13 cellular contexts compared by ENCODE assay signal in the genomic region with DNA sequence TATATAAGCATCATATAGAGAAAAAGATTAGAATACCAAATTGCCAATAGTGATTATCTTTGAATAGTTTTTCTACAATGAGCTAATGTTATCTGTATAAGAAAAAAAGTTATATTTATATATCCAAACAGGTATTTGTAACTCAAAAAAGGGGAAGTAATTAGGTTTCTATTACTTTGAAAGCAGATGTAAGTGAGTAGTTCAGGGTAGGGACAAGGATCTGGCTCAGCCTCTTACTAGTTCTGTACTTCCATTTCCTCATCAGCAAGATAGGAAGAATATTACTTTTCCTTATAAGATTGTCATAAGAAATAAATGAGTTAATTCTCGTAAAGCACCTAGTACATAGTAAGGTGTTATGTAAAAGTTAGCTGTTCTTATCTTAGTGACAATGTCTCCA. TPM values are rescaled to one million over a fixed set of nuclear protein-coding genes. Genes with fewer than 3 reads are reported as not detected.
DNase-seq lines count a peak whose midpoint lies in the region; ATAC-seq lines count a peak whose summit lies in the region.
"Had no signal": no experiment of that assay in that cellular context is flagged by ENCODE, and none has a peak within 500 bp of the region (broad histone marks: within the 10 kb centered on the region; RNA-seq: fewer than 3 reads in every experiment).

No MANE protein-coding gene starts in this region.

- H3K79me1 ChIP-seq in neuronal stem cell (ENCODE audit: low read depth, low read length), result no peaks in the 10 kb centered on the region

- no peak overlapping the region for H3K4me3 ChIP-seq in neuronal stem cell (ENCODE audit: low read length in 2 of 2)
- H3K4me3 ChIP-seq: breast epithelium had no signal

- H3K14ac ChIP-seq in neuronal stem cell (ENCODE audit: low read length), result no peak overlapping the region

- H3K4ac ChIP-seq in neuronal stem cell (ENCODE audit: low read length), result no peak overlapping the region

- H4K8ac ChIP-seq in neuronal stem cell (ENCODE audit: low read depth, low read length), result no peak overlapping the region

- no peak overlapping the region for H2BK120ac ChIP-seq in neuronal stem cell (ENCODE audit: low read depth, low read length)

- no peak overlapping the region for H3K4me2 ChIP-seq in neuronal stem cell (ENCODE audit: insufficient read depth, low read length, poor library complexity, severe bottlenecking)

- WGBS in neuronal stem cell (ENCODE audit: extremely low coverage in 2 of 2, insufficient read length in 2 of 2, insufficient replicate concordance in 1 of 2), 2 donors, result no CpG with 5 or more reads among the region's 1 CpG

- peaks cover 5 to 69% of the 10 kb centered on the region in 2 donors for H3K36me3 ChIP-seq in neuronal stem cell (replicated peaks in 1 of 2; ENCODE audit: control insufficient read depth in 2 of 2, insufficient read depth in 2 of 2, low read length in 2 of 2)

- H2AK5ac ChIP-seq in neuronal stem cell (ENCODE audit: low read depth, low read length), result no peak overlapping the region

- no peak overlapping the region for H4K91ac ChIP-seq in neuronal stem cell (ENCODE audit: low read depth, low read length, poor library complexity)

- no peak overlapping the region for H2BK5ac ChIP-seq in neuronal stem cell (ENCODE audit: low read length)

- peak; percentile 26 for DNase-seq in MV-4-11 (lab: John Stamatoyannopoulos, UW)
- DNase-seq in NCI-H748 (lab: John Stamatoyannopoulos, UW; ENCODE audit: unreplicated experiment), result no peak
- DNase-seq in KG1 (lab: John Stamatoyannopoulos, UW), result no peak
- DNase-seq in neuronal stem cell (ENCODE audit: low spot score), result no peak
- no peak for DNase-seq in NK-92 (lab: John Stamatoyannopoulos, UW; ENCODE audit: unreplicated experiment)
- DNase-seq: activated CD4-positive, alpha-beta T cell treated with anti-CD3 and anti-CD28 coated beads for 1 hour; NCI-H1048; NCI-H524 treated with DMSO at 0.1 percent for 48 hours; stimulated activated naive CD4-positive, alpha-beta T cell treated with Interleukin-2 at 50 U/mL for 16 hours had no signal

- H3K18ac ChIP-seq in neuronal stem cell (ENCODE audit: low read length), result no peak overlapping the region

- H3K9ac ChIP-seq in neuronal stem cell (ENCODE audit: low read depth, low read length, poor library complexity), result no peak overlapping the region

- ATAC-seq in GM18517 (IDR thresholded peaks at IDR 0.05; ENCODE audit: unreplicated experiment), result peak; percentile 81
- peak; percentile 75 for ATAC-seq in GM21381 (IDR thresholded peaks at IDR 0.05; ENCODE audit: unreplicated experiment)
- ATAC-seq in HG02981 (IDR thresholded peaks at IDR 0.05; ENCODE audit: unreplicated experiment), result peak; percentile 67

- no peak overlapping the region for H2BK15ac ChIP-seq in neuronal stem cell (ENCODE audit: low read length)

- no peak overlapping the region for H3K23ac ChIP-seq in neuronal stem cell (ENCODE audit: low read depth, low read length, poor library complexity)

- no peak overlapping the region for H2BK12ac ChIP-seq in neuronal stem cell (ENCODE audit: low read length)

- no peak overlapping the region for H2AFZ ChIP-seq in neuronal stem cell (ENCODE audit: low read length)

- H3K27ac ChIP-seq in neuronal stem cell (replicated peaks; ENCODE audit: low read length), result no peak overlapping the region
- H3K27ac ChIP-seq: breast epithelium had no signal

- H3K27me3 ChIP-seq in neuronal stem cell (ENCODE audit: control insufficient read depth in 3 of 3, insufficient read depth in 3 of 3, low read depth in 1 of 3, low read length in 3 of 3), result no peaks in the 10 kb centered on the region
- H3K27me3 ChIP-seq: breast epithelium had no signal

- no peaks in the 10 kb centered on the region for H3K4me1 ChIP-seq in neuronal stem cell (ENCODE audit: control insufficient read depth in 2 of 2, insufficient read depth in 1 of 2, low read depth in 1 of 2, low read length in 2 of 2)
- H3K4me1 ChIP-seq: breast epithelium had no signal

- no peaks in the 10 kb centered on the region for H3K9me3 ChIP-seq in neuronal stem cell (replicated peaks in 1 of 2; ENCODE audit: control insufficient read depth in 2 of 2, insufficient read depth in 1 of 2, low read depth in 1 of 2, low read length in 2 of 2)
- H3K9me3 ChIP-seq: breast epithelium had no signal

RNA-seq across cellular contexts. Expression of gene AHI1, which starts 32.2 kb away (rescaled TPM):
- 29.6 TPM for polyA plus RNA-seq in neuronal stem cell (2013, experiment 1 of 2)
- polyA plus RNA-seq in neuronal stem cell (2013, experiment 2 of 2), result 33.0 TPM
